21 cellular contexts compared by ENCODE assay signal in genomic region chr20:3864518-3864917, GRCh38. TPM values are rescaled to one million over a fixed set of nuclear protein-coding genes. Genes with fewer than 3 reads are reported as not detected.
DNase-seq lines count a peak whose midpoint lies in the region; ATAC-seq, FAIRE-seq and TF ChIP-seq lines count a peak whose summit lies in the region.
"Had no signal": no experiment of that assay in that cellular context is flagged by ENCODE, and none has a peak within 500 bp of the region (broad histone marks: within the 10 kb centered on the region; RNA-seq: fewer than 3 reads in every experiment).

No MANE protein-coding gene starts in this region.

- intact Hi-C loops in K562 (cut with micrococcal nuclease): no loop called here
- intact Hi-C loops in ovary (cut with DNase I): no loop called here

- TF ChIP-seq EP300 in K562 (IDR thresholded peaks at IDR 0.05; ENCODE audit: low read length) (no peak), ovary (IDR thresholded peaks at IDR 0.05) (no peak)

- no peaks in the 10 kb centered on the region for H4K20me1 ChIP-seq in K562 (replicated peaks; ENCODE audit: control insufficient read depth, insufficient read depth, low read length)

- H3K79me2 ChIP-seq in K562 (ENCODE audit: control insufficient read depth, insufficient read depth, low read length): no peaks in the 10 kb centered on the region

- peaks cover 39 to 83% of the 10 kb centered on the region in 2 experiments for H3K36me3 ChIP-seq in HEK293 (ENCODE audit: control insufficient read depth in 2 of 2, insufficient read depth in 1 of 2, low read length in 2 of 2)
- peaks cover 63% of the 10 kb centered on the region for H3K36me3 ChIP-seq in K562 (ENCODE audit: control insufficient read depth, insufficient read depth, low read length)
- no peaks in the 10 kb centered on the region for H3K36me3 ChIP-seq in ovary

- H3K9ac ChIP-seq in K562 (ENCODE audit: insufficient read depth in 1 of 2, low read depth in 2 of 2, low read length in 2 of 2): no peak overlapping the region

- H3K9me3 ChIP-seq in HEK293 (ENCODE audit: control insufficient read depth, insufficient read depth, low read depth, low read length) (no peaks in the 10 kb centered on the region), K562 (replicated peaks; ENCODE audit: control insufficient read depth, insufficient read depth, low read depth, low read length) (peaks cover 4% of the 10 kb centered on the region; the same call in 1 of the 2 replicates), ovary (no peaks in the 10 kb centered on the region)

- H3K4me1 ChIP-seq in HEK293 (ENCODE audit: control insufficient read depth, insufficient read depth, low read length) (no peaks in the 10 kb centered on the region), K562 (replicated peaks in 1 of 2; ENCODE audit: control insufficient read depth in 2 of 2, insufficient read depth in 2 of 2, low read length in 2 of 2) (peaks cover 0 to 3% of the 10 kb centered on the region in 2 experiments; a peak in 2 of 5 replicates), ovary (ENCODE audit: insufficient read depth) (no peaks in the 10 kb centered on the region)

- H3K27ac ChIP-seq in HEK293 (ENCODE audit: extremely low read depth, low read depth, low read length) (no peak overlapping the region), K562 (ENCODE audit: extremely low read depth, low read depth, low read length) (no peak overlapping the region), ovary (no peak overlapping the region)
- H3K27ac ChIP-seq: 22Rv1 had no signal

- TF ChIP-seq POLR2A in K562 (conservative IDR thresholded peaks at IDR 0.05) (no peak), ovary (IDR thresholded peaks at IDR 0.05) (no peak)

- 80% methylated on average over 4 of the region's 5 CpGs for WGBS in K562 (ENCODE audit: insufficient coverage, low coverage, missing lambda C conversion rate)
- 58 to 79% (median 67%) methylated on average over 5 of the region's 5 CpGs for WGBS in ovary, 3 donors

- peaks cover 2% of the 10 kb centered on the region for H3K9me1 ChIP-seq in K562 (ENCODE audit: control insufficient read depth, insufficient read depth, low read length)

- ATAC-seq in K562: no peak
- no peak for ATAC-seq in HG03521 (IDR thresholded peaks at IDR 0.05; ENCODE audit: unreplicated experiment)
- ATAC-seq: Panc1, SK-N-SH treated with all-trans-retinoic acid at 6 μM for 48 hours had no signal

- CTCF ChIA-PET in HEK293 (lab: Yijun Ruan, JAX): interaction anchor here (5.7 kb wide), 1 partner anchor 9 kb away, joined by 26 read pairs; no protein-coding TSS in a partner anchor
- CTCF ChIA-PET in K562 (lab: Yijun Ruan, JAX; ENCODE audit: low intra/inter-chr PET ratio): no interaction called here

- DNase-seq in DMS 273 (lab: John Stamatoyannopoulos, UW; ENCODE audit: unreplicated experiment) (peak; percentile 20), DMS 273 treated with DMSO at 0.1 percent for 48 hours (lab: John Stamatoyannopoulos, UW) (no peak), K562 (ENCODE audit: extremely low read depth in 1 of 4, low spot score in 3 of 4) (no peak), ovary (peak in 3 of 5 donors; percentile 39 to 51 (median 44)), 8988T (no peak), NCI-H1417 (lab: John Stamatoyannopoulos, UW) (no peak)
- DNase-seq: Calu3; CD8-positive, alpha-beta memory T cell; DMS53; GF-D8; H9; Karpas-422; MV-4-11; NCI-H1417 treated with DMSO at 0.1 percent for 48 hours; NCI-H187; NK-92 treated with Interleukin-12 subunit alpha and Interleukin-12 subunit beta, amount 100 ng/mL, for 24 hours had no signal

- H3K4me3 ChIP-seq in HEK293 (ENCODE audit: low read depth, low read length) (no peak overlapping the region), K562 (no peak overlapping the region), ovary (no peak overlapping the region)

- H3K4me2 ChIP-seq in K562 (ENCODE audit: insufficient read depth, low read length): no peak overlapping the region

- H3K27me3 ChIP-seq in K562 (ENCODE audit: control insufficient read depth in 2 of 2, insufficient read depth in 2 of 2, low read length in 2 of 2) (no peaks in the 10 kb centered on the region; a peak in 1 of 5 replicates), ovary (no peaks in the 10 kb centered on the region)

- no peak for FAIRE-seq in K562 (lab: Jason Lieb, UNC)

- BruUV-seq in K562 (replicated peaks; lab: Mats Ljungman, UMichigan): no TSS peak

- no peak for TF ChIP-seq RAD21 in K562 (CRISPR knock-in tag; conservative IDR thresholded peaks at IDR 0.05 in 1 of 2, IDR thresholded peaks at IDR 0.05 in 1 of 2)

- H2AFZ ChIP-seq in K562 (ENCODE audit: low read depth, low read length): no peak overlapping the region

- POLR2A ChIA-PET in HEK293 (lab: Yijun Ruan, JAX): no interaction called here
- POLR2A ChIA-PET in K562 (lab: Yijun Ruan, JAX): no interaction called here

- in situ Hi-C loops in K562 (cut with MboI): no loop called here

- TF ChIP-seq CTCF in HEK293 (tag by site-specific recombination; IDR thresholded peaks at IDR 0.05) (no peak), K562 (IDR thresholded peaks at IDR 0.05 in 2 of 3, conservative IDR thresholded peaks at IDR 0.05 in 1 of 3; ENCODE audit: insufficient read depth in 2 of 3, low read depth in 1 of 3, low read length in 3 of 3) (no peak), ovary (IDR thresholded peaks at IDR 0.05) (no peak)

RNA-seq across cellular contexts. Expression of gene MAVS, which starts 17.9 kb away (rescaled TPM):
- 23.5 and 38.9 TPM in 2 replicates for total RNA-seq in K562 (2011; cell fraction: chromatin; rRNA removed; ENCODE audit: low replicate concordance)
- total RNA-seq in K562 (2011; cell fraction: nucleolus; rRNA removed): 20.9 and 22.8 TPM in 2 replicates
- total RNA-seq in K562 (2011; cell fraction: nucleoplasm; rRNA removed): 25.7 and 37.2 TPM in 2 replicates
- total RNA-seq in K562 (2014; rRNA removed): 9.4 and 14.0 TPM in 2 replicates
- total RNA-seq in K562 (2014; rRNA removed; fragmentation: Illumina TruSeq; extraction: Trizol): 9.0 and 9.5 TPM in 2 replicates
- total RNA-seq in K562 (2015; rRNA removed; fragmentation: Illumina TruSeq; extraction: Trizol): 11.9 and 12.3 TPM in 2 replicates
- total RNA-seq in K562 (2021): 19.2 and 22.0 TPM in 2 replicates
- polyA plus RNA-seq in K562 (2011; rRNA removed): 11.3 and 17.5 TPM in 2 replicates
- polyA plus RNA-seq in K562 (2011; cell fraction: cytosol; rRNA removed): 10.9 and 13.6 TPM in 2 replicates
- polyA plus RNA-seq in K562 (2011; cell fraction: nucleus; rRNA removed): 21.7 and 22.6 TPM in 2 replicates
- 12.3 and 15.3 TPM in 2 replicates for polyA plus RNA-seq in K562 (2012)
- 14.3 and 14.5 TPM in 2 replicates for polyA plus RNA-seq in K562 (2014; fragmentation: Illumina TruSeq; extraction: Trizol)
- polyA plus RNA-seq in K562 (2014; fragmentation: Nextera tagmentation; extraction: Ambion mirVana): 1 to 10 TPM; 1.6 to 1.8 TPM
- polyA plus RNA-seq in K562 (2014; rRNA removed): 12.2 and 13.0 TPM in 2 replicates
- polyA minus RNA-seq in K562 (2011; rRNA and poly(A)+ RNA removed): 18.5 and 20.4 TPM in 2 replicates
- polyA minus RNA-seq in K562 (2011; cell fraction: cytosol; rRNA and poly(A)+ RNA removed): 13.2 and 15.6 TPM in 2 replicates
- polyA minus RNA-seq in K562 (2011; cell fraction: nucleus; rRNA and poly(A)+ RNA removed): 6.6 and 11.2 TPM in 2 replicates
- 10 to 100 TPM; 14.2 to 50.5 (median 34.5) TPM for total RNA-seq in ovary
- 10 to 100 TPM; 28.6 to 35.1 TPM for polyA plus RNA-seq in ovary

RNA-seq across cellular contexts. Expression of gene PANK2, which starts 24.7 kb away (rescaled TPM):
- total RNA-seq in K562 (2011; cell fraction: chromatin; rRNA removed; ENCODE audit: low replicate concordance): 46.6 and 73.9 TPM in 2 replicates
- total RNA-seq in K562 (2011; cell fraction: nucleolus; rRNA removed): 27.2 and 30.0 TPM in 2 replicates
- 35.8 and 46.8 TPM in 2 replicates for total RNA-seq in K562 (2011; cell fraction: nucleoplasm; rRNA removed)
- total RNA-seq in K562 (2014; rRNA removed): 28.0 and 31.3 TPM in 2 replicates
- 43.5 and 50.4 TPM in 2 replicates for total RNA-seq in K562 (2014; rRNA removed; fragmentation: Illumina TruSeq; extraction: Trizol)
- 31.6 and 36.1 TPM in 2 replicates for total RNA-seq in K562 (2015; rRNA removed; fragmentation: Illumina TruSeq; extraction: Trizol)
- total RNA-seq in K562 (2021): 29.2 and 34.2 TPM in 2 replicates
- 39.0 and 39.3 TPM in 2 replicates for polyA plus RNA-seq in K562 (2011; rRNA removed)
- 7.9 and 27.3 TPM in 2 replicates for polyA plus RNA-seq in K562 (2011; cell fraction: cytosol; rRNA removed)
- polyA plus RNA-seq in K562 (2011; cell fraction: nucleus; rRNA removed): 15.7 and 35.1 TPM in 2 replicates
- polyA plus RNA-seq in K562 (2012): 22.7 and 40.6 TPM in 2 replicates
- 28.5 and 31.4 TPM in 2 replicates for polyA plus RNA-seq in K562 (2014; fragmentation: Illumina TruSeq; extraction: Trizol)
- polyA plus RNA-seq in K562 (2014; fragmentation: Nextera tagmentation; extraction: Ambion mirVana): 10 to 100 TPM; 14.9 to 16.3 TPM
- polyA plus RNA-seq in K562 (2014; rRNA removed): 25.3 and 29.4 TPM in 2 replicates
- polyA minus RNA-seq in K562 (2011; rRNA and poly(A)+ RNA removed): 49.1 and 76.6 TPM in 2 replicates
- polyA minus RNA-seq in K562 (2011; cell fraction: cytosol; rRNA and poly(A)+ RNA removed): 11.5 and 22.7 TPM in 2 replicates
- 20.1 and 42.4 TPM in 2 replicates for polyA minus RNA-seq in K562 (2011; cell fraction: nucleus; rRNA and poly(A)+ RNA removed)
- 10 to 100 TPM; 22.2 to 34.9 (median 33.9) TPM for total RNA-seq in ovary
- polyA plus RNA-seq in ovary: 10 to 100 TPM; 20.0 to 39.5 TPM

RNA-seq across cellular contexts. Expression of gene AP5S1, which starts 44.2 kb away (rescaled TPM):
- 5.9 and 16.6 TPM in 2 replicates for total RNA-seq in K562 (2011; cell fraction: chromatin; rRNA removed; ENCODE audit: low replicate concordance)
- 13.9 and 14.5 TPM in 2 replicates for total RNA-seq in K562 (2011; cell fraction: nucleolus; rRNA removed)
- total RNA-seq in K562 (2011; cell fraction: nucleoplasm; rRNA removed): 11.4 and 14.7 TPM in 2 replicates
- 8.8 and 12.4 TPM in 2 replicates for total RNA-seq in K562 (2014; rRNA removed)
- total RNA-seq in K562 (2014; rRNA removed; fragmentation: Illumina TruSeq; extraction: Trizol): 2.1 and 2.6 TPM in 2 replicates
- total RNA-seq in K562 (2015; rRNA removed; fragmentation: Illumina TruSeq; extraction: Trizol): 5.6 and 5.7 TPM in 2 replicates
- 8.4 and 8.5 TPM in 2 replicates for total RNA-seq in K562 (2021)
- polyA plus RNA-seq in K562 (2011; rRNA removed): 3.0 and 5.5 TPM in 2 replicates
- 5.5 and 8.1 TPM in 2 replicates for polyA plus RNA-seq in K562 (2011; cell fraction: cytosol; rRNA removed)
- polyA plus RNA-seq in K562 (2011; cell fraction: nucleus; rRNA removed): 4.9 TPM in 2 replicates
- 7.3 and 8.8 TPM in 2 replicates for polyA plus RNA-seq in K562 (2012)
- 4.4 and 7.7 TPM in 2 replicates for polyA plus RNA-seq in K562 (2014; fragmentation: Illumina TruSeq; extraction: Trizol)
- polyA plus RNA-seq in K562 (2014; fragmentation: Nextera tagmentation; extraction: Ambion mirVana): 1 to 10 TPM; 3.0 to 3.1 TPM
- 4.7 and 4.8 TPM in 2 replicates for polyA plus RNA-seq in K562 (2014; rRNA removed)
- polyA minus RNA-seq in K562 (2011; rRNA and poly(A)+ RNA removed): 2.5 and 3.7 TPM in 2 replicates
- 6.5 and 8.3 TPM in 2 replicates for polyA minus RNA-seq in K562 (2011; cell fraction: cytosol; rRNA and poly(A)+ RNA removed)
- polyA minus RNA-seq in K562 (2011; cell fraction: nucleus; rRNA and poly(A)+ RNA removed): 4.0 and 4.6 TPM in 2 replicates
- 10 to 100 TPM in 5 of 7 donors, 1 to 10 TPM in 2; 6.8 to 15.3 (median 12.0) TPM for total RNA-seq in ovary
- 1 to 10 TPM; 2.9 to 6.8 TPM for polyA plus RNA-seq in ovary

Comparison
In these comparisons a context has a peak if more than half of its experiments do, and no peak if none do; other contexts are left out.
1. DNase-seq: peak in DMS 273 (single experiment) and ovary (3 of 5); none in DMS 273 treated with DMSO at 0.1 percent for 48 hours (single experiment), K562 (0 of 4), 8988T (single experiment) and NCI-H1417 (0 of 3).